19 cellular contexts compared by ENCODE assay signal in the genomic region with DNA sequence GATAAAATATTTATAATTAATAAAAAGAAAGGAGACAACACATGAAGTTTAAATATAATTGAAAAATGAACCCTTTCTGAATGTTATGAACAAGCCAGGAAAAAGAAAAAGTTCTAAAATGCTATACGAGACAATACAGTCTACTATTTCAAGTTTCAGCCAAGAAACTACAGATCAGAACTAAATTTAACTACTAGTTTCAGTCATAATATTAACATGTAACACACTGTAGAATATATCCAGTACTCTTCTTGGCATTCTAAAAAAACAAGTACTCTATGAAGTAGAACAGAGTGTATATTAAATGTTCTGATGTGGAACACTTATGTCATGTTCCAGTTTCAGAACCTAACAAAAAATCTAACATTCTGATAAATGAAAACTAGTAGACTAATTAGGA.
"Had no signal": no experiment of that assay in that cellular context is flagged by ENCODE, and none has a peak within 500 bp of the region (broad histone marks: within the 10 kb centered on the region; RNA-seq: fewer than 3 reads in every experiment).

No MANE protein-coding gene starts in this region.

- H3K36me3 ChIP-seq: esophagus muscularis mucosa, heart left ventricle, neutrophil, stomach, thyroid gland, upper lobe of left lung, uterus had no signal

- ATAC-seq: effector memory CD8-positive, alpha-beta T cell; heart left ventricle; left lobe of liver; naive thymus-derived CD8-positive, alpha-beta T cell; sciatic nerve had no signal

- H3K9me3 ChIP-seq: esophagus muscularis mucosa, heart left ventricle, neutrophil, stomach, thyroid gland, upper lobe of left lung, uterus had no signal

- DNase-seq: effector memory CD8-positive, alpha-beta T cell; heart left ventricle; hypothalamus; islet precursor cell; mammary epithelial cell; naive thymus-derived CD8-positive, alpha-beta T cell; posterior cingulate gyrus; stimulated activated CD4-positive, alpha-beta T cell treated with anti-CD3 and anti-CD28 coated beads, Interleukin-12 subunit alpha, Interleukin-12 subunit beta, amount 100 ng/mL, for 4 hours; stimulated activated naive CD4-positive, alpha-beta T cell; stomach; thyroid gland; upper lobe of left lung; uterus had no signal

- H3K4me1 ChIP-seq: heart left ventricle, upper lobe of left lung, uterus had no signal

- H3K27me3 ChIP-seq: esophagus muscularis mucosa, heart left ventricle, neutrophil, stomach, thyroid gland, upper lobe of left lung, uterus had no signal

- H3K4me3 ChIP-seq: heart left ventricle, skin epidermis, stomach, thyroid gland, upper lobe of left lung, uterus had no signal

- H3K27ac ChIP-seq: epithelial cell of prostate, esophagus muscularis mucosa, heart left ventricle, neutrophil, skin epidermis, stomach, thyroid gland, upper lobe of left lung, uterus had no signal
